In the genomic region with DNA sequence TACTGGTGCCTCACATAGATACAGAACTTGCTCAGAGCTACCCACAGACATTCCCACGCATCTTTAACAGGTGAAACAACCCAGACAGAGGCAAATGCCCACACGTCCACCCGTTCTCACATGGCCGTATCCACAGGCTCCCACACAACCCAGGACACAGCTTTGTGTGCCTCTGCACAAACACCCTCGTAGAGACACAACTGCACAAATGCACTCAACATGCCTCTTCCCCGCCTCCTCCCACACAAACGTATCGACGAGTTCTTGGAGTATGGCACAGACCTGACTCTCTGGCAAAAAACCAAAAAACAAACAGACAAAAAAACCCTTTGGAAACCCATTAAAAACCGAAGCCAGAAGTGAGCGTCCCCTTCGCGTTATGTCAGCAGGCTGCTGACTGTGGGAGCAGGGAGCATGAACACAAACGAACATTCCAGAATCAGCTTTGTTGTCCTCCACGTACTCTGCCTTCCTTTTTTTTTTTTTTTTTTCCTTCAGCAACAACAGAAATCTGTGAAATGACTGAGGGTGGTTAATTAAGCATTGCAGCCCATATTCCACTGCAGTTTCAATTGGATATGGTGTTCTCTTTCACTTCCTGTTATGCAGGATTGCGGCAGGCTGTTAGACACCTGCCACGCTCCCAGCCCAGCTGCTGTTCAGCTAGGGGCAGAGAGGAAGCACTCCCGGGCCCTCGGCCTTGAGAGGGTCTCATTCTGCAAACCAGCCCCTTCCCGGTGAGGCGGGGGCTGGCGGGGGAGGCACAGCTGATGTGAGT, we compare ENCODE assay signal across 8 cellular contexts.
DNase-seq lines count a peak whose midpoint lies in the region; ATAC-seq lines count a peak whose summit lies in the region.

No MANE protein-coding gene starts in this region.

- peaks cover 2% of the 10 kb centered on the region for H3K36me3 Mint-ChIP-seq in activated CD8-positive, alpha-beta memory T cell treated with anti-CD3 and anti-CD28 coated beads, Interleukin-2, amount 10 ng/mL, durations not matched to agents 7 days and 5 days

- H3K9me3 Mint-ChIP-seq in activated CD8-positive, alpha-beta memory T cell treated with anti-CD3 and anti-CD28 coated beads, Interleukin-2, amount 10 ng/mL, durations not matched to agents 7 days and 5 days (ENCODE audit: low read depth): no peaks in the 10 kb centered on the region

- CTCF ChIA-PET in activated CD8-positive, alpha-beta memory T cell treated with anti-CD3 and anti-CD28 coated beads, Interleukin-2, amount 10 ng/mL, durations not matched to agents 7 days and 5 days (lab: Charles Lee): interaction anchor here (0.7 to 1.4 kb wide), 4 partner anchors 8 to 333 kb away, joined by 3 read pairs; no protein-coding TSS in a partner anchor

- peaks cover 6% of the 10 kb centered on the region for H3K27me3 Mint-ChIP-seq in activated CD8-positive, alpha-beta memory T cell treated with anti-CD3 and anti-CD28 coated beads, Interleukin-2, amount 10 ng/mL, durations not matched to agents 7 days and 5 days

- ATAC-seq in activated CD8-positive, alpha-beta memory T cell treated with anti-CD3 and anti-CD28 coated beads, Interleukin-2, amount 10 ng/mL, durations not matched to agents 7 days and 5 days: peak; percentile 54
- peak; percentile 86 for ATAC-seq in HG02884 (IDR thresholded peaks at IDR 0.05; ENCODE audit: unreplicated experiment)

- peaks cover 47% of the 10 kb centered on the region for H3K4me1 Mint-ChIP-seq in activated CD8-positive, alpha-beta memory T cell treated with anti-CD3 and anti-CD28 coated beads, Interleukin-2, amount 10 ng/mL, durations not matched to agents 7 days and 5 days

- peak overlapping the region; percentile 26 for H3K27ac Mint-ChIP-seq in activated CD8-positive, alpha-beta memory T cell treated with anti-CD3 and anti-CD28 coated beads, Interleukin-2, amount 10 ng/mL, durations not matched to agents 7 days and 5 days

- peak overlapping the region; percentile 8 for H3K4me3 Mint-ChIP-seq in activated CD8-positive, alpha-beta memory T cell treated with anti-CD3 and anti-CD28 coated beads, Interleukin-2, amount 10 ng/mL, durations not matched to agents 7 days and 5 days

- no peak for DNase-seq in activated CD8-positive, alpha-beta memory T cell treated with anti-CD3 and anti-CD28 coated beads, Interleukin-2, amount 10 ng/mL, durations not matched to agents 7 days and 5 days
- DNase-seq in activated CD8-positive, alpha-beta memory T cell treated with anti-CD3 and anti-CD28 coated beads, Interleukin-2, amount 50 U/mL, for 4 hours: no peak
- DNase-seq in NCI-H2029 treated with DMSO at 0.1 percent for 48 hours (lab: John Stamatoyannopoulos, UW) (peak; percentile 60), activated T-helper 1 cell treated with Interleukin-2 at 50 U/mL for 16 hours (ENCODE audit: low read depth) (peak; percentile 23), left kidney (ENCODE audit: low read depth, low spot score) (peak; percentile 91), superior temporal gyrus (ENCODE audit: extremely low spot score) (peak; percentile 65)
- DNase-seq in activated CD8-positive, alpha-beta memory T cell treated with anti-CD3 and anti-CD28 coated beads for 24 hours: no peak

Comparison
In these comparisons a context has a peak if more than half of its experiments do, and no peak if none do; other contexts are left out.
1. DNase-seq: peak in NCI-H2029 treated with DMSO at 0.1 percent for 48 hours (single experiment), activated T-helper 1 cell treated with Interleukin-2 at 50 U/mL for 16 hours (single experiment), left kidney (single experiment) and superior temporal gyrus (single experiment); none in activated CD8-positive, alpha-beta memory T cell treated with anti-CD3 and anti-CD28 coated beads, Interleukin-2, amount 10 ng/mL, durations not matched to agents 7 days and 5 days (single experiment), activated CD8-positive, alpha-beta memory T cell treated with anti-CD3 and anti-CD28 coated beads, Interleukin-2, amount 50 U/mL, for 4 hours (single experiment) and activated CD8-positive, alpha-beta memory T cell treated with anti-CD3 and anti-CD28 coated beads for 24 hours (single experiment).